ENCODE assay signal across 8 cellular contexts in the genomic region with DNA sequence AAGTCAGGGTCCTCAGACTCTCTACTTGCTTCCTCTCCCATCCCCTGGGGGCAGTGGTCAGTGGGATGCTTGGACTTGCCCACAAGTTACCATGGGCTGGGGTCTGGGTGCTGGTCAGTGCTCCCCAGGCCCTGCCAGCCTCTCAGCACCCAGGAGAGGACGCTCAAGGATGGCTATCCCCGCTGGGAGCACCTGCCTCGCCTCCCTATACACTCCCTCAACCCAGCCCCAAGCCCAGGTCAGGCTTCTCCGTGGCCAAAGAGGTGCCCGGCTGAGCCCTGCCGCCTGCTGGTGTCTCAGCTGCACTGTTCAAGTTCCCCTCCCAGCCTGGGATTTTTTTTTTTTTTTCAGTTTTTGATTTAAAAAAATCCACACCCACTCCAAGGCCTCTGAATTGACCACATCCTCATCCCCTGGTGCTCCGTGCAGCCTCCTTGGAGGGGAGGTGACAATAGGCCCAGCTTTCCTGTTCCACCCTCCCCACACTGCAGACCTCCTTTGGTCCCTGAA. TPM values are rescaled to one million over a fixed set of nuclear protein-coding genes. Genes with fewer than 3 reads are reported as not detected.
DNase-seq lines count a peak whose midpoint lies in the region; FAIRE-seq and TF ChIP-seq lines count a peak whose summit lies in the region.

No MANE protein-coding gene starts in this region.

- H3K9me3 ChIP-seq in kidney (ENCODE audit: control insufficient read depth in 1 of 2, low read length in 2 of 2), result no peaks in the 10 kb centered on the region

- H3K27me3 Mint-ChIP-seq in activated naive CD8-positive, alpha-beta T cell treated with anti-CD3 and anti-CD28 coated beads for 36 hours, result peaks cover 35% of the 10 kb centered on the region

- TF ChIP-seq CTCF in kidney (IDR thresholded peaks at IDR 0.05; ENCODE audit: borderline replicate concordance, extremely low read depth, insufficient read depth), result peak; percentile 19

- H3K4me1 Mint-ChIP-seq in activated naive CD8-positive, alpha-beta T cell treated with anti-CD3 and anti-CD28 coated beads for 36 hours, result peaks cover 13% of the 10 kb centered on the region

- DNase-seq in NCI-H2029 (lab: John Stamatoyannopoulos, UW) (peak; percentile 7), NCI-H2029 treated with DMSO at 0.1 percent for 48 hours (lab: John Stamatoyannopoulos, UW) (no peak), M059J (ENCODE audit: low read depth) (peak; percentile 44), kidney (no peak), NCI-H2196 (lab: John Stamatoyannopoulos, UW; ENCODE audit: unreplicated experiment) (no peak), NCI-H1694 treated with DMSO at 0.1 percent for 48 hours (lab: John Stamatoyannopoulos, UW) (no peak), epidermal melanocyte (ENCODE audit: insufficient read length, low spot score) (no peak)
- DNase-seq in activated naive CD8-positive, alpha-beta T cell treated with anti-CD3 and anti-CD28 coated beads for 36 hours, result peak; percentile 35

- H3K27ac ChIP-seq in kidney (ENCODE audit: low read depth in 2 of 2, low read length in 2 of 2), result no peak overlapping the region

- H3K4me3 Mint-ChIP-seq in activated naive CD8-positive, alpha-beta T cell treated with anti-CD3 and anti-CD28 coated beads for 36 hours, result no peak overlapping the region

- no peaks in the 10 kb centered on the region for H3K9me3 Mint-ChIP-seq in activated naive CD8-positive, alpha-beta T cell treated with anti-CD3 and anti-CD28 coated beads for 36 hours

- H3K36me3 Mint-ChIP-seq in activated naive CD8-positive, alpha-beta T cell treated with anti-CD3 and anti-CD28 coated beads for 36 hours, result peaks cover 2% of the 10 kb centered on the region

- no peak for FAIRE-seq in kidney (lab: Jason Lieb, UNC)

- no peak overlapping the region for H3K27ac Mint-ChIP-seq in activated naive CD8-positive, alpha-beta T cell treated with anti-CD3 and anti-CD28 coated beads for 36 hours

- H3K4me1 ChIP-seq in kidney (ENCODE audit: control insufficient read depth in 1 of 2, insufficient read depth in 1 of 2, low read depth in 1 of 2, low read length in 2 of 2), result peaks cover 0 to 2% of the 10 kb centered on the region in 2 donors

- no peak overlapping the region for H3K4me3 ChIP-seq in kidney (ENCODE audit: low read length in 2 of 2)

- H3K9ac ChIP-seq in kidney (ENCODE audit: low read length in 2 of 2), result no peak overlapping the region

- intact Hi-C loops in kidney (cut with DNase I), result no loop called here

- H3K36me3 ChIP-seq in kidney (ENCODE audit: control insufficient read depth in 1 of 2, insufficient read depth in 2 of 2, low read length in 2 of 2), result no peaks in the 10 kb centered on the region

RNA-seq across cellular contexts. Expression of a gene that starts 10.8 kb away (rescaled TPM):
- not detected in 2 replicates for total RNA-seq in M059J (2014; rRNA removed; shearing (Covaris generic))
- total RNA-seq in activated naive CD8-positive, alpha-beta T cell treated with anti-CD3 and anti-CD28 coated beads for 36 hours, result not detected
- total RNA-seq in kidney, result 3.2 TPM
- polyA plus RNA-seq in kidney (ENCODE audit: insufficient read depth, low read depth, low replicate concordance), result 1.4 TPM

Comparison
In these comparisons a context has a peak if more than half of its experiments do, and no peak if none do; other contexts are left out.
1. DNase-seq: peak in NCI-H2029 (single experiment), M059J (single experiment) and activated naive CD8-positive, alpha-beta T cell treated with anti-CD3 and anti-CD28 coated beads for 36 hours (single experiment); none in NCI-H2029 treated with DMSO at 0.1 percent for 48 hours (single experiment), kidney (single experiment), NCI-H2196 (single experiment), NCI-H1694 treated with DMSO at 0.1 percent for 48 hours (single experiment) and epidermal melanocyte (single experiment).